Comparison of ENCODE assay signal across 9 cellular contexts in the genomic region with DNA sequence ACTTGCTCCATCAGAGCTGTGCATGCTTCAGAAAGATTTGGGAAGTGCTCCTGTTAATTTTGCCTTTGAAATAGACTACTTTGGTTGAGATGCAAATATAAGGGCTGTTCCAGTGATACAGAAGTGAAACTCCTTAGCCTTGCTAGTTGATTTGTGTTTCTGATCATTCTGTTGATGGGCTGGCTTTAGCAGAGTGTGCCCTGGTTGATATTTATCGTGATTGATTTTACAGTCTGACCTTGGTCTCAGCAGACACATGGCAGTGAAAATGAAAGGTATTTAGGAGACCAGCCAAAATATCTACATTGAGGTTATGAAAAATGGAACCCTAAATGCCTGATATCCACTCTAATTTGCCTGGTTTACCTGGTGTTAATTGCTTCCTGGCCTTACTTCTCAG.
"Had no signal": no experiment of that assay in that cellular context is flagged by ENCODE, and none has a peak within 500 bp of the region (broad histone marks: within the 10 kb centered on the region; RNA-seq: fewer than 3 reads in every experiment).

No MANE protein-coding gene starts in this region.

- H2AFZ ChIP-seq: GM23338 had no signal

- H3K4me3 ChIP-seq: GM23338, K562 had no signal

- DNase-seq: H9, HCEC 1CT, IMR-90, KG1 had no signal

- H3K4me2 ChIP-seq: GM23338 had no signal

- FAIRE-seq: H1, H54, HTR-8/SVneo, K562 had no signal

- ATAC-seq: GM23338, K562 had no signal
